ENCODE assay signal across 8 cellular contexts in genomic region chr15:52018693-52019393, GRCh38. TPM values are rescaled to one million over a fixed set of nuclear protein-coding genes. Genes with fewer than 3 reads are reported as not detected.
A peak's percentile ranks its signal among the peaks of the same experiment; 100 is the strongest.
DNase-seq lines count a peak whose midpoint lies in the region; ATAC-seq, FAIRE-seq and TF ChIP-seq lines count a peak whose summit lies in the region.

TSS of gene MAPK6 (plus strand) at chr15:52019219. CDS start at chr15:52046461, 27,242 bp downstream.

- peak; percentile 69 for ATAC-seq in GM21423 (IDR thresholded peaks at IDR 0.05; ENCODE audit: unreplicated experiment)

- DNase-seq in D721Med (ENCODE audit: insufficient read length, low spot score) (peak; percentile 91), OCI-LY7 (ENCODE audit: low spot score) (peak; percentile 94), activated T-cell treated with anti-CD3 and anti-CD28 coated beads for 4 hours (peak; percentile 95), epithelial cell of prostate (ENCODE audit: low read depth, low spot score) (peak; percentile 65)
- DNase-seq in stimulated activated CD8-positive, alpha-beta memory T cell treated with anti-CD3 and anti-CD28 coated beads, Interleukin-4, amount 100 ng/mL, for 4 hours (ENCODE audit: low read depth in 2 of 2, low spot score in 1 of 2) = peak; percentile 82 to 88

- peak within 1 kb of the TSS; percentile 67; the same call in 1 of the 2 replicates for H2AFZ ChIP-seq in OCI-LY7 (ENCODE audit: low read length)

- peaks cover 42% of the 10 kb centered on the region for H3K79me2 ChIP-seq in OCI-LY7 (ENCODE audit: insufficient read depth, low read depth, low read length)

- H3K4me1 ChIP-seq in HUES6 (ENCODE audit: control insufficient read depth, insufficient read depth, low read length) = peaks cover 18% of the 10 kb centered on the region
- H3K4me1 ChIP-seq in OCI-LY7 (ENCODE audit: insufficient read depth, low read length, poor library complexity, severe bottlenecking) = peaks cover 40% of the 10 kb centered on the region
- H3K4me1 ChIP-seq in mucosa of rectum (ENCODE audit: control insufficient read depth in 2 of 2, insufficient read depth in 2 of 2, low read length in 2 of 2) = peaks cover 17 to 20% of the 10 kb centered on the region in 2 donors

- H3K4me3 ChIP-seq in HUES6 (ENCODE audit: low read depth, low read length) (peak within 1 kb of the TSS; percentile 84), OCI-LY7 (ENCODE audit: low read depth, low read length, poor library complexity, severe bottlenecking) (peak within 1 kb of the TSS; percentile 82), mucosa of rectum (ENCODE audit: low read length in 2 of 2) (peak within 1 kb of the TSS; percentile 81 to 96)

- H3K9ac ChIP-seq in HUES6 (ENCODE audit: low read length) (peak within 1 kb of the TSS; percentile 87), mucosa of rectum (ENCODE audit: low read depth in 1 of 2, low read length in 2 of 2) (peak within 1 kb of the TSS; percentile 81 to 95)

- no peak for TF ChIP-seq CTCF in D721Med (IDR thresholded peaks at IDR 0.05; ENCODE audit: insufficient read depth, missing control alignments)
- TF ChIP-seq CTCF in OCI-LY7 (conservative IDR thresholded peaks at IDR 0.05; ENCODE audit: low read length) = no peak

- H3K9me3 ChIP-seq in HUES6 (ENCODE audit: control insufficient read depth, insufficient read depth, low read depth, low read length) = no peaks in the 10 kb centered on the region
- no peaks in the 10 kb centered on the region for H3K9me3 ChIP-seq in OCI-LY7 (ENCODE audit: low read length)
- H3K9me3 ChIP-seq in mucosa of rectum (ENCODE audit: control insufficient read depth in 2 of 2, low read length in 2 of 2) = no peaks in the 10 kb centered on the region

- H4K20me1 ChIP-seq in OCI-LY7 (ENCODE audit: insufficient read depth, low read length) = peaks cover 14% of the 10 kb centered on the region

- H3K27ac ChIP-seq in HUES6 (ENCODE audit: low read depth, low read length) (peak within 1 kb of the TSS; percentile 56), OCI-LY7 (ENCODE audit: low read depth, low read length, poor library complexity, severe bottlenecking) (peak within 1 kb of the TSS; percentile 80), epithelial cell of prostate (peak within 1 kb of the TSS; percentile 99), mucosa of rectum (ENCODE audit: low read depth in 2 of 2, low read length in 2 of 2) (peak within 1 kb of the TSS; percentile 92 to 95)

- H3K27me3 ChIP-seq in HUES6 (ENCODE audit: control insufficient read depth, insufficient read depth, low read length) (no peaks in the 10 kb centered on the region), mucosa of rectum (ENCODE audit: control insufficient read depth in 2 of 2, insufficient read depth in 2 of 2, low read length in 2 of 2) (no peaks in the 10 kb centered on the region)

- peak within 1 kb of the TSS; percentile 98 for H3K4me2 ChIP-seq in OCI-LY7 (ENCODE audit: low read length)

- POLR2A ChIA-PET in OCI-LY7 (lab: Charles Lee) = no interaction called here

- no peak for FAIRE-seq in D721Med (lab: Jason Lieb, UNC)

- intact Hi-C loops in OCI-LY7 (cut with micrococcal nuclease; ENCODE audit: unreplicated experiment) = loop anchor here (2.0 to 5.0 kb wide), 2 partner anchors 36 to 187 kb away; no protein-coding TSS in a partner anchor

- CTCF ChIA-PET in OCI-LY7 (lab: Charles Lee; ENCODE audit: unreplicated experiment) = no interaction called here

- H3K36me3 ChIP-seq in HUES6 (ENCODE audit: control insufficient read depth, insufficient read depth, low read length) = no peaks in the 10 kb centered on the region
- peaks cover 5% of the 10 kb centered on the region for H3K36me3 ChIP-seq in OCI-LY7 (ENCODE audit: insufficient read depth, low read length)
- H3K36me3 ChIP-seq in mucosa of rectum (ENCODE audit: control insufficient read depth in 2 of 2, insufficient read depth in 2 of 2, low read length in 2 of 2) = no peaks in the 10 kb centered on the region

- BruUV-seq in OCI-LY7 (replicated peaks; lab: Mats Ljungman, UMichigan) = no TSS peak

- H3K9me2 ChIP-seq in OCI-LY7 (ENCODE audit: insufficient read depth, low read length) = no peaks in the 10 kb centered on the region

RNA-seq across cellular contexts. Expression of gene MAPK6, which starts in this region (rescaled TPM):
- total RNA-seq in OCI-LY7 (2014; rRNA removed; shearing (Covaris generic)) = 19.8 and 25.9 TPM in 2 replicates
- 49.7 and 51.1 TPM in 2 replicates for total RNA-seq in OCI-LY7 (2022)

Comparison
In these comparisons a context has a peak if more than half of its experiments do, and no peak if none do; other contexts are left out.
1. Peak in every context shown above with its lines: DNase-seq, ATAC-seq, H3K4me3 ChIP-seq and H3K27ac ChIP-seq.